ENCODE assay signal across 18 cellular contexts in genomic region chr18:78100189-78100588, GRCh38.
"Had no signal": no experiment of that assay in that cellular context is flagged by ENCODE, and none has a peak within 500 bp of the region (broad histone marks: within the 10 kb centered on the region; RNA-seq: fewer than 3 reads in every experiment).

No MANE protein-coding gene starts in this region.

- H3K36me3 ChIP-seq: left lung, ovary, right lobe of liver, thoracic aorta, tibial nerve, upper lobe of left lung had no signal

- ATAC-seq: left cardiac atrium; left lung; naive thymus-derived CD8-positive, alpha-beta T cell; stimulated activated naive B cell treated with anti-CD40 and anti-IgM and Interleukin-4, amounts not matched to agents 10 μg/mL and 1 μg/mL and 100 μg/mL, for 72 hours had no signal

- H3K9me3 ChIP-seq: ovary, right lobe of liver, thoracic aorta, tibial nerve had no signal

- H3K27me3 ChIP-seq: left lung, ovary, right lobe of liver, tibial nerve, upper lobe of left lung had no signal

- H3K4me3 ChIP-seq: coronary artery, left lung, ovary, right lobe of liver, thoracic aorta, tibial nerve, upper lobe of left lung had no signal

- DNase-seq: dermis blood vessel endothelial cell; effector memory CD4-positive, alpha-beta T cell; left cardiac atrium; left lung; mammary epithelial cell; naive thymus-derived CD8-positive, alpha-beta T cell; nephron progenitor cell; nucleus accumbens; ovary; right lobe of liver; small intestine; stimulated activated CD4-positive, alpha-beta T cell treated with anti-CD3 and anti-CD28 coated beads, Interleukin-15, amount 100 ng/mL, for 24 hours; stimulated activated CD4-positive, alpha-beta T cell treated with anti-CD3 and anti-CD28 coated beads, Interleukin-2, amount 100 ng/mL, for 48 hours; stimulated activated naive B cell treated with anti-CD40 and anti-IgM and Interleukin-4, amounts not matched to agents 10 μg/mL and 1 μg/mL and 100 μg/mL, for 72 hours had no signal

- H3K4me1 ChIP-seq: left lung, right lobe of liver, tibial nerve had no signal

- H3K27ac ChIP-seq: coronary artery, left lung, ovary, right lobe of liver, thoracic aorta, tibial nerve, upper lobe of left lung had no signal
